13 cellular contexts compared by ENCODE assay signal in genomic region chr2:78351208-78351607, GRCh38.
DNase-seq lines count a peak whose midpoint lies in the region; ATAC-seq, FAIRE-seq and TF ChIP-seq lines count a peak whose summit lies in the region.
"Had no signal": no experiment of that assay in that cellular context is flagged by ENCODE, and none has a peak within 500 bp of the region (broad histone marks: within the 10 kb centered on the region; RNA-seq: fewer than 3 reads in every experiment).

No MANE protein-coding gene starts in this region.

- intact Hi-C loops in Caco-2 (cut with micrococcal nuclease; ENCODE audit: unreplicated experiment), result loop anchor here (1.0 to 10.0 kb wide), 3 partner anchors 114 to 626 kb away; no protein-coding TSS in a partner anchor

- H3K27me3 Mint-ChIP-seq in Caco-2 (ENCODE audit: insufficient read depth, unreplicated experiment) (no peaks in the 10 kb centered on the region), mesothelial cell of epicardium (ENCODE audit: low read depth) (no peaks in the 10 kb centered on the region)
- H3K27me3 Mint-ChIP-seq: natural killer cell treated with Interleukin-12 subunit alpha and Interleukin-12 subunit beta and Interleukin-15 and Interleukin-18, amount 100 ng/mL, for 72 hours had no signal

- no peaks in the 10 kb centered on the region for H3K9me3 ChIP-seq in Caco-2
- H3K9me3 ChIP-seq in Karpas-422 (ENCODE audit: low read length), result no peaks in the 10 kb centered on the region

- H3K27me3 ChIP-seq in Caco-2 (replicated peaks; ENCODE audit: control insufficient read depth, insufficient read depth, low read length) (no peaks in the 10 kb centered on the region), Karpas-422 (ENCODE audit: low read length) (no peaks in the 10 kb centered on the region)

- H3K27ac ChIP-seq in Karpas-422 (ENCODE audit: low read length), result no peak overlapping the region

- no TSS peak for BruUV-seq in Caco-2 (replicated peaks; lab: Mats Ljungman, UMichigan)

- DNase-seq in Caco-2 (no peak), Karpas-422 (peak; percentile 73), SK-MEL-5 (ENCODE audit: low read depth, low spot score) (peak; percentile 56), UCSD-AML1 (lab: John Stamatoyannopoulos, UW; ENCODE audit: unreplicated experiment) (no peak), mesothelial cell of epicardium (ENCODE audit: low spot score in 2 of 2, unreplicated experiment in 2 of 2) (no peak)
- DNase-seq in activated CD8-positive, alpha-beta memory T cell treated with anti-CD3 and anti-CD28 coated beads, Interleukin-2, amount 50 U/mL, for 4 hours, result no peak
- DNase-seq: activated CD4-positive, CD25-positive, alpha-beta regulatory T cell treated with anti-CD3 and anti-CD28 coated beads, Interleukin-2, amount 50 U/mL, for 72 hours; activated naive CD4-positive, alpha-beta T cell treated with Interleukin-2 at 50 U/mL for 16 hours; DMS79 treated with DMSO at 0.1 percent for 48 hours; NCI-H2081 treated with DMSO at 0.1 percent for 48 hours had no signal

- H3K4me2 ChIP-seq in Karpas-422 (ENCODE audit: low read depth, low read length, poor library complexity, severe bottlenecking), result no peak overlapping the region

- peak; percentile 8 to 43 for TF ChIP-seq CTCF in Caco-2 (IDR thresholded peaks at IDR 0.05; ENCODE audit: insufficient read depth in 1 of 2, low read depth in 1 of 2, low read length in 1 of 2, severe bottlenecking in 1 of 2, unreplicated experiment in 1 of 2)
- TF ChIP-seq CTCF in mesothelial cell of epicardium (IDR thresholded peaks at IDR 0.05; ENCODE audit: unreplicated experiment), result no peak

- CTCF ChIA-PET in Caco-2 (lab: Charles Lee), result interaction anchor here (0.6 to 0.7 kb wide), 4 partner anchors 47 to 212 kb away, joined by 3 to 7 read pairs (median 4); no protein-coding TSS in a partner anchor

- no peaks in the 10 kb centered on the region for H3K79me2 ChIP-seq in Karpas-422 (ENCODE audit: low read length)

- H3K27ac Mint-ChIP-seq in Caco-2 (ENCODE audit: unreplicated experiment) (no peak overlapping the region), mesothelial cell of epicardium (no peak overlapping the region)
- H3K27ac Mint-ChIP-seq: natural killer cell treated with Interleukin-12 subunit alpha and Interleukin-12 subunit beta and Interleukin-15 and Interleukin-18, amount 100 ng/mL, for 72 hours had no signal

- ATAC-seq in GM19452 (IDR thresholded peaks at IDR 0.05; ENCODE audit: unreplicated experiment), result no peak
- ATAC-seq: natural killer cell treated with Interleukin-12 subunit alpha and Interleukin-12 subunit beta and Interleukin-15 and Interleukin-18, amount 100 ng/mL, for 72 hours had no signal

- H3K4me3 ChIP-seq in Caco-2 (ENCODE audit: low read depth, low read length), result no peak overlapping the region
- no peak overlapping the region for H3K4me3 ChIP-seq in Karpas-422 (ENCODE audit: low read length)

- H3K36me3 ChIP-seq in Caco-2 (ENCODE audit: control insufficient read depth, insufficient read depth, low read length), result no peaks in the 10 kb centered on the region
- H3K36me3 ChIP-seq in Karpas-422 (ENCODE audit: insufficient read depth, low read length), result no peaks in the 10 kb centered on the region

- POLR2A ChIA-PET in Caco-2 (lab: Charles Lee), result no interaction called here

- no peaks in the 10 kb centered on the region for H3K4me1 Mint-ChIP-seq in Caco-2 (ENCODE audit: low read depth, unreplicated experiment)
- peaks cover 2% of the 10 kb centered on the region for H3K4me1 Mint-ChIP-seq in mesothelial cell of epicardium

- no peak overlapping the region for H3K9ac ChIP-seq in Karpas-422 (ENCODE audit: low read length)

- H2AFZ ChIP-seq in Karpas-422 (ENCODE audit: low read length), result no peak overlapping the region

- H4K20me1 ChIP-seq in Karpas-422 (ENCODE audit: insufficient read depth, low read depth, low read length), result no peaks in the 10 kb centered on the region

- peak; percentile 87 for FAIRE-seq in islet of Langerhans (lab: Jason Lieb, UNC)

- H3K4me1 ChIP-seq in Caco-2 (no peaks in the 10 kb centered on the region), Karpas-422 (ENCODE audit: low read length) (no peaks in the 10 kb centered on the region)

- in situ Hi-C loops in SK-MEL-5 (cut with HindIII; ENCODE audit: low pct_unique_long_range_greater_than_20kb, low sequenced_read_pairs), result no loop called here

- H3K36me3 Mint-ChIP-seq in Caco-2 (ENCODE audit: insufficient read depth, unreplicated experiment) (no peaks in the 10 kb centered on the region), mesothelial cell of epicardium (no peaks in the 10 kb centered on the region)
- H3K36me3 Mint-ChIP-seq: natural killer cell treated with Interleukin-12 subunit alpha and Interleukin-12 subunit beta and Interleukin-15 and Interleukin-18, amount 100 ng/mL, for 72 hours had no signal

- H3K9me2 ChIP-seq in Karpas-422 (replicated peaks; ENCODE audit: insufficient read depth, low read length), result no peaks in the 10 kb centered on the region

- H3K4me3 Mint-ChIP-seq in Caco-2 (ENCODE audit: unreplicated experiment), result no peak overlapping the region
- H3K4me3 Mint-ChIP-seq in mesothelial cell of epicardium, result no peak overlapping the region
- H3K4me3 Mint-ChIP-seq: natural killer cell treated with Interleukin-12 subunit alpha and Interleukin-12 subunit beta and Interleukin-15 and Interleukin-18, amount 100 ng/mL, for 72 hours had no signal

- no peaks in the 10 kb centered on the region for H3K9me3 Mint-ChIP-seq in Caco-2 (ENCODE audit: unreplicated experiment)
- peaks cover 8% of the 10 kb centered on the region for H3K9me3 Mint-ChIP-seq in mesothelial cell of epicardium

Comparison
In these comparisons a context has a peak if more than half of its experiments do, and no peak if none do; other contexts are left out.
1. DNase-seq: peak in Karpas-422 (single experiment) and SK-MEL-5 (single experiment); none in Caco-2 (0 of 2), UCSD-AML1 (single experiment), mesothelial cell of epicardium (0 of 2) and activated CD8-positive, alpha-beta memory T cell treated with anti-CD3 and anti-CD28 coated beads, Interleukin-2, amount 50 U/mL, for 4 hours (single experiment).